11 cellular contexts compared by ENCODE assay signal in the genomic region with DNA sequence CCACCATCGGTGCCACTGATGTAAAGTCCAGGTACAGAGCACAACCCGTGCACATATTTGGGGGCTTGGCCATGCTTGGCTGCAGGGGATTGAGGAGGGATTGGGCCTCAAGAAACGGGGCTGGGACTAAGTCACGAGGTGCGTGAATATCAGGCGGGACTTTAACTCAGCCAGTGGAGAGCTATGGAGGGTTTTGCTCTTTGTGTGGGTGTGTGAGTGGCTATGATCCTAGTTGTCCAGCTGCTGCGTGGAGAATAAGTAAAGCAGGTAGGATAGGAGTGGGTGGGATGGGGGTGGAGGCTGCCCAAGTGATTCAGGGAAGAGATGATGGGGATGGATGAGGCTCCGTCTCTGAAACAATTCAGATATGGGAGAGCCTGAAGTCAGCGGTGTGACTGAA. TPM values are rescaled to one million over a fixed set of nuclear protein-coding genes. Genes with fewer than 3 reads are reported as not detected.
DNase-seq lines count a peak whose midpoint lies in the region; ATAC-seq, FAIRE-seq and TF ChIP-seq lines count a peak whose summit lies in the region.
"Had no signal": no experiment of that assay in that cellular context is flagged by ENCODE, and none has a peak within 500 bp of the region (broad histone marks: within the 10 kb centered on the region; RNA-seq: fewer than 3 reads in every experiment).

No MANE protein-coding gene starts in this region.

- peak overlapping the region; percentile 21 for H3K4me3 Mint-ChIP-seq in stimulated activated naive CD8-positive, alpha-beta T cell treated with anti-CD3 and anti-CD28 coated beads, Interleukin-15, Interleukin-2, amounts not matched to agents 100 ng/mL and 50 ng/mL, for 24 hours
- peak overlapping the region; percentile 64 for H3K4me3 Mint-ChIP-seq in activated T-helper 1 cell treated with anti-CD3 and anti-CD28 coated beads, Interleukin-12 subunit alpha, Interleukin-12 subunit beta, Interleukin-2, Interleukin-4 antibody, amounts not matched to agents 30 ng/mL and 10 ng/mL and 1 ng/mL, durations not matched to agents 14 hours and 24 hours and 36 hours

- dilution Hi-C loops in keratinocyte (cut with MboI; ENCODE audit: extremely low pct_ligation_motif_present, low sequenced_read_pairs) = no loop called here

- H3K36me3 ChIP-seq in keratinocyte (ENCODE audit: control insufficient read depth in 2 of 2, extremely low read depth in 1 of 2, insufficient read depth in 2 of 2, low read length in 2 of 2) = no peaks in the 10 kb centered on the region

- TF ChIP-seq CTCF in keratinocyte (optimal IDR thresholded peaks at IDR 0.05 in 1 of 3, IDR thresholded peaks at IDR 0.05 in 1 of 3, conservative IDR thresholded peaks at IDR 0.05 in 1 of 3; ENCODE audit: extremely low read depth in 1 of 3, insufficient read depth in 2 of 3, low read length in 3 of 3) = no peak

- peak overlapping the region; percentile 65 for H3K27ac Mint-ChIP-seq in stimulated activated naive CD8-positive, alpha-beta T cell treated with anti-CD3 and anti-CD28 coated beads, Interleukin-15, Interleukin-2, amounts not matched to agents 100 ng/mL and 50 ng/mL, for 24 hours
- peak overlapping the region; percentile 19 for H3K27ac Mint-ChIP-seq in activated T-helper 1 cell treated with anti-CD3 and anti-CD28 coated beads, Interleukin-12 subunit alpha, Interleukin-12 subunit beta, Interleukin-2, Interleukin-4 antibody, amounts not matched to agents 30 ng/mL and 10 ng/mL and 1 ng/mL, durations not matched to agents 14 hours and 24 hours and 36 hours

- no peak for FAIRE-seq in keratinocyte (lab: Jason Lieb, UNC)
- FAIRE-seq: HepG2 had no signal

- intact Hi-C loops in activated T-helper 1 cell treated with anti-CD3 and anti-CD28 coated beads, Interleukin-12 subunit alpha, Interleukin-12 subunit beta, Interleukin-2, Interleukin-4 antibody, amounts not matched to agents 30 ng/mL and 10 ng/mL and 1 ng/mL, durations not matched to agents 14 hours and 24 hours and 36 hours (cut with micrococcal nuclease) = no loop called here

- H4K20me1 ChIP-seq in keratinocyte (ENCODE audit: control insufficient read depth, extremely low read depth, insufficient read depth, low read length) = peaks cover 3% of the 10 kb centered on the region

- no peak for ATAC-seq in stimulated activated naive CD8-positive, alpha-beta T cell treated with anti-CD3 and anti-CD28 coated beads, Interleukin-15, Interleukin-2, amounts not matched to agents 100 U/mL and 50 U/mL, for 24 hours
- no peak for ATAC-seq in HG02623 (IDR thresholded peaks at IDR 0.05; ENCODE audit: unreplicated experiment)
- ATAC-seq: HepG2 had no signal

- H3K4me3 ChIP-seq in keratinocyte (ENCODE audit: control insufficient read depth in 2 of 3, extremely low read depth in 1 of 3, insufficient read depth in 2 of 3, low read depth in 1 of 3, low read length in 3 of 3) = no peak overlapping the region

- no peak overlapping the region for H3K9ac ChIP-seq in keratinocyte (ENCODE audit: control insufficient read depth, extremely low read depth, insufficient read depth, low read length)

- no peak overlapping the region for H3K27ac ChIP-seq in keratinocyte (ENCODE audit: control insufficient read depth, insufficient read depth, low read length)

- H3K4me1 ChIP-seq in keratinocyte (ENCODE audit: control insufficient read depth, extremely low read depth, insufficient read depth, low read length) = peaks cover 38% of the 10 kb centered on the region

- H3K27me3 ChIP-seq in keratinocyte (ENCODE audit: control insufficient read depth, extremely low read depth, insufficient read depth, low read length) = peaks cover 3% of the 10 kb centered on the region

- peak overlapping the region; percentile 35 for H3K4me2 ChIP-seq in keratinocyte (ENCODE audit: control insufficient read depth, extremely low read depth, insufficient read depth, low read depth, low read length)

- DNase-seq in stimulated activated naive CD8-positive, alpha-beta T cell treated with anti-CD3 and anti-CD28 coated beads, Interleukin-15, Interleukin-2, amounts not matched to agents 100 U/mL and 50 U/mL, for 24 hours = no peak
- no peak for DNase-seq in activated T-helper 1 cell treated with anti-CD3 and anti-CD28 coated beads, Interleukin-12 subunit alpha, Interleukin-12 subunit beta, Interleukin-2, Interleukin-4 antibody, amounts not matched to agents 30 ng/mL and 10 ng/mL and 1 ng/mL, durations not matched to agents 14 hours and 24 hours and 36 hours (ENCODE audit: low spot score)
- DNase-seq in keratinocyte (ENCODE audit: low read depth, low spot score) (no peak), medulla oblongata (ENCODE audit: extremely low spot score) (no peak), superior temporal gyrus (ENCODE audit: extremely low spot score) (no peak), NCI-H345 treated with DMSO at 0.1 percent for 48 hours (lab: John Stamatoyannopoulos, UW; ENCODE audit: unreplicated experiment) (no peak)
- DNase-seq: amygdala had no signal

- peaks cover 20% of the 10 kb centered on the region for H3K79me2 ChIP-seq in keratinocyte (ENCODE audit: control insufficient read depth, insufficient read depth, low read length)

- no peaks in the 10 kb centered on the region for H3K9me3 Mint-ChIP-seq in stimulated activated naive CD8-positive, alpha-beta T cell treated with anti-CD3 and anti-CD28 coated beads, Interleukin-15, Interleukin-2, amounts not matched to agents 100 ng/mL and 50 ng/mL, for 24 hours
- no peaks in the 10 kb centered on the region for H3K9me3 Mint-ChIP-seq in activated T-helper 1 cell treated with anti-CD3 and anti-CD28 coated beads, Interleukin-12 subunit alpha, Interleukin-12 subunit beta, Interleukin-2, Interleukin-4 antibody, amounts not matched to agents 30 ng/mL and 10 ng/mL and 1 ng/mL, durations not matched to agents 14 hours and 24 hours and 36 hours

- H3K4me1 Mint-ChIP-seq in stimulated activated naive CD8-positive, alpha-beta T cell treated with anti-CD3 and anti-CD28 coated beads, Interleukin-15, Interleukin-2, amounts not matched to agents 100 ng/mL and 50 ng/mL, for 24 hours (ENCODE audit: low read depth) = peaks cover 52% of the 10 kb centered on the region
- H3K4me1 Mint-ChIP-seq in activated T-helper 1 cell treated with anti-CD3 and anti-CD28 coated beads, Interleukin-12 subunit alpha, Interleukin-12 subunit beta, Interleukin-2, Interleukin-4 antibody, amounts not matched to agents 30 ng/mL and 10 ng/mL and 1 ng/mL, durations not matched to agents 14 hours and 24 hours and 36 hours (ENCODE audit: low read depth) = peaks cover 35% of the 10 kb centered on the region

- H3K27me3 Mint-ChIP-seq in stimulated activated naive CD8-positive, alpha-beta T cell treated with anti-CD3 and anti-CD28 coated beads, Interleukin-15, Interleukin-2, amounts not matched to agents 100 ng/mL and 50 ng/mL, for 24 hours = no peaks in the 10 kb centered on the region
- H3K27me3 Mint-ChIP-seq in activated T-helper 1 cell treated with anti-CD3 and anti-CD28 coated beads, Interleukin-12 subunit alpha, Interleukin-12 subunit beta, Interleukin-2, Interleukin-4 antibody, amounts not matched to agents 30 ng/mL and 10 ng/mL and 1 ng/mL, durations not matched to agents 14 hours and 24 hours and 36 hours (ENCODE audit: insufficient read depth) = peaks cover 3% of the 10 kb centered on the region

- H3K9me3 ChIP-seq in keratinocyte (ENCODE audit: control insufficient read depth, low read depth, low read length) = no peaks in the 10 kb centered on the region

- H3K36me3 Mint-ChIP-seq in stimulated activated naive CD8-positive, alpha-beta T cell treated with anti-CD3 and anti-CD28 coated beads, Interleukin-15, Interleukin-2, amounts not matched to agents 100 ng/mL and 50 ng/mL, for 24 hours (ENCODE audit: low read depth) = no peaks in the 10 kb centered on the region
- H3K36me3 Mint-ChIP-seq in activated T-helper 1 cell treated with anti-CD3 and anti-CD28 coated beads, Interleukin-12 subunit alpha, Interleukin-12 subunit beta, Interleukin-2, Interleukin-4 antibody, amounts not matched to agents 30 ng/mL and 10 ng/mL and 1 ng/mL, durations not matched to agents 14 hours and 24 hours and 36 hours (ENCODE audit: low read depth) = peaks cover 2% of the 10 kb centered on the region

- no peak overlapping the region for H2AFZ ChIP-seq in keratinocyte (ENCODE audit: control insufficient read depth, low read length)

- peaks cover 3% of the 10 kb centered on the region for H3K9me1 ChIP-seq in keratinocyte (ENCODE audit: control insufficient read depth, extremely low read depth, insufficient read depth, low read length)

RNA-seq across cellular contexts. Expression of a gene that starts 1.9 kb away (rescaled TPM):
- total RNA-seq in activated T-helper 1 cell treated with anti-CD3 and anti-CD28 coated beads, Interleukin-12 subunit alpha, Interleukin-12 subunit beta, Interleukin-2, Interleukin-4 antibody, amounts not matched to agents 30 ng/mL and 10 ng/mL and 1 ng/mL, durations not matched to agents 14 hours and 24 hours and 36 hours = 34.8 and 34.9 TPM in 2 replicates
- 17.7 to 21.1 TPM (median 20.8 TPM) in 3 replicates for polyA plus RNA-seq in keratinocyte
- polyA plus RNA-seq in keratinocyte (2011; ENCODE audit: low read depth) = 2.1 TPM
- 7.5 and 18.4 TPM in 2 replicates for polyA plus RNA-seq in keratinocyte (2011; cell fraction: cytosol; rRNA removed)
- polyA plus RNA-seq in keratinocyte (2011; cell fraction: nucleus; rRNA removed) = 24.0 and 32.4 TPM in 2 replicates
- 9.3 and 26.0 TPM in 2 replicates for polyA plus RNA-seq in keratinocyte (2012; ENCODE audit: low replicate concordance)
- 13.9 to 24.5 TPM (median 14.2 TPM) in 3 replicates for polyA minus RNA-seq in keratinocyte
- 40.9 TPM for polyA minus RNA-seq in keratinocyte (2011; cell fraction: cytosol; rRNA and poly(A)+ RNA removed)
- polyA minus RNA-seq in keratinocyte (2011; cell fraction: nucleus; rRNA and poly(A)+ RNA removed) = 27.8 and 29.3 TPM in 2 replicates

RNA-seq across cellular contexts. Expression of a gene that starts 37.6 kb away (rescaled TPM):
- total RNA-seq in activated T-helper 1 cell treated with anti-CD3 and anti-CD28 coated beads, Interleukin-12 subunit alpha, Interleukin-12 subunit beta, Interleukin-2, Interleukin-4 antibody, amounts not matched to agents 30 ng/mL and 10 ng/mL and 1 ng/mL, durations not matched to agents 14 hours and 24 hours and 36 hours = 39.2 and 42.9 TPM in 2 replicates
- 6.4 to 12.6 TPM (median 10.0 TPM) in 3 replicates for polyA plus RNA-seq in keratinocyte
- 2.5 TPM for polyA plus RNA-seq in keratinocyte (2011; ENCODE audit: low read depth)
- 4.4 and 12.9 TPM in 2 replicates for polyA plus RNA-seq in keratinocyte (2011; cell fraction: cytosol; rRNA removed)
- polyA plus RNA-seq in keratinocyte (2011; cell fraction: nucleus; rRNA removed) = 22.6 and 32.9 TPM in 2 replicates
- polyA plus RNA-seq in keratinocyte (2012; ENCODE audit: low replicate concordance) = 9.7 and 18.5 TPM in 2 replicates
- 5.1 to 12.8 TPM (median 8.4 TPM) in 3 replicates for polyA minus RNA-seq in keratinocyte
- polyA minus RNA-seq in keratinocyte (2011; cell fraction: cytosol; rRNA and poly(A)+ RNA removed) = 29.2 TPM
- 18.2 and 19.3 TPM in 2 replicates for polyA minus RNA-seq in keratinocyte (2011; cell fraction: nucleus; rRNA and poly(A)+ RNA removed)

RNA-seq across cellular contexts. Expression of a gene that starts 41.1 kb away (rescaled TPM):
- 10.5 and 11.1 TPM in 2 replicates for total RNA-seq in activated T-helper 1 cell treated with anti-CD3 and anti-CD28 coated beads, Interleukin-12 subunit alpha, Interleukin-12 subunit beta, Interleukin-2, Interleukin-4 antibody, amounts not matched to agents 30 ng/mL and 10 ng/mL and 1 ng/mL, durations not matched to agents 14 hours and 24 hours and 36 hours
- polyA plus RNA-seq in keratinocyte = 4.7 to 9.1 TPM (median 5.2 TPM) in 3 replicates
- 6.6 TPM for polyA plus RNA-seq in keratinocyte (2011; ENCODE audit: low read depth)
- polyA plus RNA-seq in keratinocyte (2011; cell fraction: cytosol; rRNA removed) = 6.5 and 10.3 TPM in 2 replicates
- 15.0 and 18.3 TPM in 2 replicates for polyA plus RNA-seq in keratinocyte (2011; cell fraction: nucleus; rRNA removed)
- polyA plus RNA-seq in keratinocyte (2012; ENCODE audit: low replicate concordance) = 2.2 and 10.8 TPM in 2 replicates
- polyA minus RNA-seq in keratinocyte = 8.2 to 16.2 TPM (median 8.6 TPM) in 3 replicates
- 6.9 TPM for polyA minus RNA-seq in keratinocyte (2011; cell fraction: cytosol; rRNA and poly(A)+ RNA removed)
- 6.0 and 9.8 TPM in 2 replicates for polyA minus RNA-seq in keratinocyte (2011; cell fraction: nucleus; rRNA and poly(A)+ RNA removed)

RNA-seq across cellular contexts. Expression of a gene that starts 41.5 kb away (rescaled TPM):
- not detected in 2 replicates for total RNA-seq in activated T-helper 1 cell treated with anti-CD3 and anti-CD28 coated beads, Interleukin-12 subunit alpha, Interleukin-12 subunit beta, Interleukin-2, Interleukin-4 antibody, amounts not matched to agents 30 ng/mL and 10 ng/mL and 1 ng/mL, durations not matched to agents 14 hours and 24 hours and 36 hours
- polyA plus RNA-seq in keratinocyte = not detected in 3 replicates
- polyA plus RNA-seq in keratinocyte (2011; ENCODE audit: low read depth) = not detected
- not detected in 2 replicates for polyA plus RNA-seq in keratinocyte (2011; cell fraction: cytosol; rRNA removed)
- not detected in 2 replicates for polyA plus RNA-seq in keratinocyte (2011; cell fraction: nucleus; rRNA removed)
- not detected in 2 replicates for polyA plus RNA-seq in keratinocyte (2012; ENCODE audit: low replicate concordance)
- not detected in 3 replicates for polyA minus RNA-seq in keratinocyte
- polyA minus RNA-seq in keratinocyte (2011; cell fraction: cytosol; rRNA and poly(A)+ RNA removed) = not detected
- not detected in 2 replicates for polyA minus RNA-seq in keratinocyte (2011; cell fraction: nucleus; rRNA and poly(A)+ RNA removed)
- total RNA-seq: HepG2, kidney epithelial cell had no signal
- polyA plus RNA-seq: HepG2 had no signal
